Comparison of ENCODE assay signal across 20 cellular contexts in the genomic region with DNA sequence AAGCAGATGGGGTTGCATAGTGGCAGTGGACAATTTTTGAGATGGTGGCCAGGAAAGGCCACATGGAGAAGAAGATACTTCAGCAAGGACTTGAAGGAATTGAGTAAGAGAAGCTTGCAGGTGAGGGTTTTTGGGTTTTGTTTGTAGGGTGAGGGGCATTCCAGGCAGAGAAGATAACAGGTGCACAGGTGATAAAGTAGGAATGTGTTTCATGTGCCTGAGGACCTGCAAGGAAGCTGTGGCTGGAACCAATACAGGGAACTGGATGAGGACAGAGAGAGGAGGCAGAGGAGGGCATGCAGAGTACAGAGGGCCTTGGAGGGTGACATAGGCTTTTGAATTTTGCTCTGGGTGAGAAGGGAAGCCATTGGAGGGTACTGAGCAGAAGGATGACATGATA.
DNase-seq lines count a peak whose midpoint lies in the region; ATAC-seq lines count a peak whose summit lies in the region.
"Had no signal": no experiment of that assay in that cellular context is flagged by ENCODE, and none has a peak within 500 bp of the region (broad histone marks: within the 10 kb centered on the region; RNA-seq: fewer than 3 reads in every experiment).

No MANE protein-coding gene starts in this region.

- peaks cover 0 to 6% of the 10 kb centered on the region in 2 donors for H3K4me1 ChIP-seq in naive thymus-derived CD4-positive, alpha-beta T cell (ENCODE audit: control insufficient read depth in 2 of 2, insufficient read depth in 2 of 2, low read length in 2 of 2)
- H3K4me1 ChIP-seq: SJSA1 had no signal

- no peaks in the 10 kb centered on the region for H3K9me3 ChIP-seq in naive thymus-derived CD4-positive, alpha-beta T cell (ENCODE audit: control insufficient read depth in 2 of 3, low read length in 3 of 3)
- H3K9me3 ChIP-seq: SJSA1 had no signal

- no peak for ATAC-seq in T-cell (replicated peaks in 1 of 4)
- no peak for ATAC-seq in naive thymus-derived CD4-positive, alpha-beta T cell
- ATAC-seq in GM19455 (IDR thresholded peaks at IDR 0.05; ENCODE audit: unreplicated experiment): no peak
- ATAC-seq: HCT116 had no signal

- H3K27me3 ChIP-seq in naive thymus-derived CD4-positive, alpha-beta T cell (ENCODE audit: control insufficient read depth in 2 of 2, insufficient read depth in 2 of 2, low read length in 2 of 2): no peaks in the 10 kb centered on the region
- H3K27me3 ChIP-seq in H7 (ENCODE audit: control insufficient read depth, insufficient read depth, low read length): no peaks in the 10 kb centered on the region
- H3K27me3 ChIP-seq: SJSA1 had no signal

- H3K36me3 ChIP-seq in naive thymus-derived CD4-positive, alpha-beta T cell (ENCODE audit: control insufficient read depth in 2 of 3, insufficient read depth in 3 of 3, low read length in 3 of 3): peaks cover 0 to 11% (median 0%) of the 10 kb centered on the region in 3 experiments
- H3K36me3 ChIP-seq in H7 (replicated peaks; ENCODE audit: control insufficient read depth, insufficient read depth, low read length): no peaks in the 10 kb centered on the region
- H3K36me3 ChIP-seq: SJSA1 had no signal

- H3K27ac Mint-ChIP-seq in activated naive CD8-positive, alpha-beta T cell: peak overlapping the region; percentile 11
- H3K27ac Mint-ChIP-seq in activated naive CD8-positive, alpha-beta T cell treated with anti-CD3 and anti-CD28 coated beads for 36 hours: no peak overlapping the region
- H3K27ac Mint-ChIP-seq in T-cell: peak overlapping the region; percentile 48 to 76
- H3K27ac Mint-ChIP-seq in naive thymus-derived CD4-positive, alpha-beta T cell: peak overlapping the region in 7 of 9 donors; percentile 33 to 64 (median 38)

- H3K4me3 Mint-ChIP-seq in activated naive CD8-positive, alpha-beta T cell: no peak overlapping the region
- H3K4me3 Mint-ChIP-seq in activated naive CD8-positive, alpha-beta T cell treated with anti-CD3 and anti-CD28 coated beads for 36 hours: no peak overlapping the region
- H3K4me3 Mint-ChIP-seq in T-cell: no peak overlapping the region
- peak overlapping the region in 1 of 10 donors; percentile 1 for H3K4me3 Mint-ChIP-seq in naive thymus-derived CD4-positive, alpha-beta T cell

- H3K36me3 Mint-ChIP-seq in activated naive CD8-positive, alpha-beta T cell: peaks cover 32% of the 10 kb centered on the region
- H3K36me3 Mint-ChIP-seq in activated naive CD8-positive, alpha-beta T cell treated with anti-CD3 and anti-CD28 coated beads for 36 hours: peaks cover 25% of the 10 kb centered on the region
- H3K36me3 Mint-ChIP-seq in T-cell: peaks cover 30% of the 10 kb centered on the region
- H3K36me3 Mint-ChIP-seq in naive thymus-derived CD4-positive, alpha-beta T cell: peaks cover 5 to 48% (median 39%) of the 10 kb centered on the region in 5 donors

- H3K27ac ChIP-seq in naive thymus-derived CD4-positive, alpha-beta T cell (ENCODE audit: low read depth, low read length): no peak overlapping the region
- H3K27ac ChIP-seq: SJSA1 had no signal

- intact Hi-C loops in naive thymus-derived CD4-positive, alpha-beta T cell (cut with micrococcal nuclease): no loop called here

- H3K4me3 ChIP-seq in naive thymus-derived CD4-positive, alpha-beta T cell (ENCODE audit: low read length): no peak overlapping the region
- H3K4me3 ChIP-seq in H7 (ENCODE audit: insufficient read depth, low read depth, low read length): no peak overlapping the region
- H3K4me3 ChIP-seq: SJSA1 had no signal

- H3K4me1 Mint-ChIP-seq in activated naive CD8-positive, alpha-beta T cell (ENCODE audit: low read depth): peaks cover 50% of the 10 kb centered on the region
- peaks cover 26% of the 10 kb centered on the region for H3K4me1 Mint-ChIP-seq in activated naive CD8-positive, alpha-beta T cell treated with anti-CD3 and anti-CD28 coated beads for 36 hours
- peaks cover 55 to 65% (median 58%) of the 10 kb centered on the region in 3 donors for H3K4me1 Mint-ChIP-seq in T-cell
- H3K4me1 Mint-ChIP-seq in naive thymus-derived CD4-positive, alpha-beta T cell: peaks cover 11 to 80% (median 62%) of the 10 kb centered on the region in 7 donors

- H3K27me3 Mint-ChIP-seq in activated naive CD8-positive, alpha-beta T cell: no peaks in the 10 kb centered on the region
- H3K27me3 Mint-ChIP-seq in activated naive CD8-positive, alpha-beta T cell treated with anti-CD3 and anti-CD28 coated beads for 36 hours: no peaks in the 10 kb centered on the region
- H3K27me3 Mint-ChIP-seq in T-cell: no peaks in the 10 kb centered on the region
- H3K27me3 Mint-ChIP-seq in naive thymus-derived CD4-positive, alpha-beta T cell: no peaks in the 10 kb centered on the region

- CTCF ChIA-PET in T-cell (lab: Charles Lee): interaction anchor here in 1 of 2 donors (0.5 kb wide), 1 partner anchor 56 kb away, joined by 3 read pairs; no protein-coding TSS in a partner anchor
- CTCF ChIA-PET in naive thymus-derived CD4-positive, alpha-beta T cell (lab: Charles Lee): no interaction called here

- POLR2A ChIA-PET in T-cell (lab: Charles Lee): interaction anchor here in 1 of 2 donors (0.6 kb wide), 1 partner anchor 380 kb away, joined by 5 read pairs; no protein-coding TSS in a partner anchor
- POLR2A ChIA-PET in naive thymus-derived CD4-positive, alpha-beta T cell (lab: Charles Lee): interaction anchor here (1.3 kb wide), 1 partner anchor 56 kb away, joined by 3 read pairs; no protein-coding TSS in a partner anchor

- no peak for DNase-seq in activated naive CD8-positive, alpha-beta T cell treated with anti-CD3 and anti-CD28 coated beads for 36 hours
- DNase-seq in T-cell: no peak
- no peak for DNase-seq in naive thymus-derived CD4-positive, alpha-beta T cell
- no peak for DNase-seq in stimulated activated CD4-positive, alpha-beta T cell treated with anti-CD3 and anti-CD28 coated beads, Interleukin-2, amount 100 ng/mL, for 24 hours
- DNase-seq in H7: no peak
- DNase-seq: Calu3, DND-41, GOT3, NCI-H1092, NCI-H1417 treated with DMSO at 0.1 percent for 48 hours, NCI-H1694 treated with DMSO at 0.1 percent for 48 hours, NCI-H2081, NCI-H2227 treated with DMSO at 0.1 percent for 48 hours, NCI-H526 treated with DMSO at 0.1 percent for 48 hours, Right ventricle myocardium superior, RPMI8226 had no signal

- H3K9me3 Mint-ChIP-seq in activated naive CD8-positive, alpha-beta T cell (ENCODE audit: low read depth): no peaks in the 10 kb centered on the region
- no peaks in the 10 kb centered on the region for H3K9me3 Mint-ChIP-seq in activated naive CD8-positive, alpha-beta T cell treated with anti-CD3 and anti-CD28 coated beads for 36 hours
- H3K9me3 Mint-ChIP-seq in T-cell: no peaks in the 10 kb centered on the region
- H3K9me3 Mint-ChIP-seq in naive thymus-derived CD4-positive, alpha-beta T cell: peaks cover 0 to 2% (median 0%) of the 10 kb centered on the region in 11 donors
